ENCODE assay signal across 38 cellular contexts in the genomic region with DNA sequence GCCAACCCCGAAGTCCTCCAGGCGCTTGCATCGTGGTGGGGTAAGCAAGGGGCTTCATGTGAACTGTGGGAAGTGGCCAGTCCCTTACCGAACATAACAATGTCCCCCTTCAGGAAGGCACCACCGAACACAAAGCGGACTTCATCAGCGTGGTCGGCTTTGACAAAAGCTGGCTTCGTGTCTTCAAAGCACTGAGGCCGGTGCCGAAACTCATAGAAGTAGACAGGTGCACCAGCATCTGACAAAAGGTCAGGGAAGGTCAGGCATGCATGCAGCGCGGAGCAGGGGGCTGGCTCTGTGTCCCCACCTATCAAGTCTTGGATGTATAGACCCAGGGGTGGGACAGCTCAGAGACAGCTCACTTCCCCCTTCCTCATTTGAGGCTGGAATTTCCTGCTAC. TPM values are rescaled to one million over a fixed set of nuclear protein-coding genes. Genes with fewer than 3 reads are reported as not detected.
"Had no signal": no experiment of that assay in that cellular context is flagged by ENCODE, and none has a peak within 500 bp of the region (broad histone marks: within the 10 kb centered on the region; RNA-seq: fewer than 3 reads in every experiment).

No MANE protein-coding gene starts in this region.

- H3K9me3 ChIP-seq: MG63, Peyer's patch, SJSA1, SK-N-SH had no signal

- H3K9ac ChIP-seq: SK-N-SH had no signal

- H3K27ac Mint-ChIP-seq: activated CD4-positive, alpha-beta T cell treated with anti-CD3 and anti-CD28 coated beads, Interleukin-2, amount 10 ng/mL, durations not matched to agents 24 days and 14 days; activated CD8-positive, alpha-beta T cell treated with anti-CD3 and anti-CD28 coated beads for 36 hours; activated naive CD8-positive, alpha-beta T cell treated with anti-CD3 and anti-CD28 coated beads for 36 hours; activated T-cell treated with anti-CD3 and anti-CD28 coated beads, Interleukin-2, amount 50 U/mL, for 72 hours; activated T-helper 17 cell treated with anti-CD3 and anti-CD28 coated beads, Interleukin-2, amount 50 U/mL, for 72 hours; T-cell; T-helper 17 cell had no signal

- H3K9me3 Mint-ChIP-seq: activated CD4-positive, alpha-beta T cell treated with anti-CD3 and anti-CD28 coated beads, Interleukin-2, amount 10 ng/mL, durations not matched to agents 24 days and 14 days; activated CD8-positive, alpha-beta T cell treated with anti-CD3 and anti-CD28 coated beads for 36 hours; activated naive CD8-positive, alpha-beta T cell treated with anti-CD3 and anti-CD28 coated beads for 36 hours; activated T-cell treated with anti-CD3 and anti-CD28 coated beads, Interleukin-2, amount 50 U/mL, for 72 hours; activated T-helper 17 cell treated with anti-CD3 and anti-CD28 coated beads, Interleukin-2, amount 50 U/mL, for 72 hours; T-cell had no signal

- H3K4me1 Mint-ChIP-seq: activated CD4-positive, alpha-beta T cell treated with anti-CD3 and anti-CD28 coated beads, Interleukin-2, amount 10 ng/mL, durations not matched to agents 24 days and 14 days; activated naive CD8-positive, alpha-beta T cell treated with anti-CD3 and anti-CD28 coated beads for 36 hours; activated T-helper 17 cell treated with anti-CD3 and anti-CD28 coated beads, Interleukin-2, amount 50 U/mL, for 72 hours; T-cell; T-helper 17 cell had no signal

- H3K4me2 ChIP-seq: SK-N-SH had no signal

- H3K27me3 ChIP-seq: brain microvascular endothelial cell, Peyer's patch had no signal

- H3K27ac ChIP-seq: brain microvascular endothelial cell, Peyer's patch, SJSA1, WERI-Rb-1 had no signal

- H3K4me3 ChIP-seq: MG63, Peyer's patch, SJSA1 had no signal

- H3K36me3 Mint-ChIP-seq: activated naive CD8-positive, alpha-beta T cell treated with anti-CD3 and anti-CD28 coated beads for 36 hours; T-cell had no signal

- H3K36me3 ChIP-seq: brain microvascular endothelial cell, MG63, Peyer's patch, SJSA1, WERI-Rb-1 had no signal

- H3K4me3 Mint-ChIP-seq: activated CD4-positive, alpha-beta T cell treated with anti-CD3 and anti-CD28 coated beads, Interleukin-2, amount 10 ng/mL, durations not matched to agents 24 days and 14 days; activated CD8-positive, alpha-beta T cell treated with anti-CD3 and anti-CD28 coated beads for 36 hours; activated naive CD8-positive, alpha-beta T cell treated with anti-CD3 and anti-CD28 coated beads for 36 hours; activated T-cell treated with anti-CD3 and anti-CD28 coated beads, Interleukin-2, amount 50 U/mL, for 72 hours; activated T-helper 17 cell treated with anti-CD3 and anti-CD28 coated beads, Interleukin-2, amount 50 U/mL, for 72 hours; T-cell; T-helper 17 cell had no signal

- H3K4me1 ChIP-seq: Peyer's patch, SJSA1 had no signal

- ATAC-seq: activated CD8-positive, alpha-beta T cell treated with anti-CD3 and anti-CD28 coated beads for 36 hours; activated T-cell treated with anti-CD3 and anti-CD28 coated beads, Interleukin-2, amount 50 U/mL, for 72 hours; activated T-helper 17 cell treated with anti-CD3 and anti-CD28 coated beads, Interleukin-2, amount 50 U/mL, for 72 hours; PC-3; T-cell; T-helper 17 cell had no signal

- DNase-seq: activated CD4-positive, alpha-beta T cell treated with anti-CD3 and anti-CD28 coated beads, Interleukin-2, amount 10 ng/mL, durations not matched to agents 24 days and 14 days; activated CD4-positive, alpha-beta T cell treated with anti-CD3 and anti-CD28 coated beads, Interleukin-2, amount 50 U/mL, for 4 hours; activated CD8-positive, alpha-beta T cell treated with anti-CD3 and anti-CD28 coated beads for 36 hours; activated effector memory CD4-positive, alpha-beta T cell treated with anti-CD3 and anti-CD28 coated beads, Interleukin-2, amount 50 U/mL, for 16 hours; activated naive CD4-positive, alpha-beta T cell; activated naive CD4-positive, alpha-beta T cell treated with anti-CD3 and anti-CD28 coated beads, Interleukin-2, amount 50 U/mL, for 16 hours; activated naive CD8-positive, alpha-beta T cell treated with anti-CD3 and anti-CD28 coated beads for 36 hours; activated T-cell treated with anti-CD3 and anti-CD28 coated beads, Interleukin-2, amount 50 U/mL, for 1 hour; activated T-cell treated with anti-CD3 and anti-CD28 coated beads, Interleukin-2, amount 50 U/mL, for 72 hours; amniotic stem cell; aorta; brain microvascular endothelial cell; central memory CD4-positive, alpha-beta T cell; Kasumi-1; KG1; MG63; NCI-H1105; NCI-H1417 treated with DMSO at 0.1 percent for 48 hours; NCI-H187 treated with DMSO at 0.1 percent for 48 hours; NCI-H2081; NCI-H2171 treated with DMSO at 0.1 percent for 48 hours; NCI-H2227 treated with DMSO at 0.1 percent for 48 hours; NCI-H446 treated with DMSO at 0.1 percent for 48 hours; NCI-H524; NCI-H69; NCI-H82; PC-3; Peyer's patch; RPMI8226; SHP77 treated with DMSO at 0.1 percent for 48 hours; SK-N-SH; T-cell; T-helper 17 cell; T-helper 9 cell; WERI-Rb-1 had no signal

RNA-seq across cellular contexts. Expression of gene CES1, which starts 16.6 kb away (rescaled TPM):
- total RNA-seq: activated CD4-positive, alpha-beta T cell treated with anti-CD3 and anti-CD28 coated beads, Interleukin-2, amount 10 ng/mL, durations not matched to agents 24 days and 14 days; activated CD8-positive, alpha-beta memory T cell treated with anti-CD3 and anti-CD28 coated beads for 36 hours; activated CD8-positive, alpha-beta T cell treated with anti-CD3 and anti-CD28 coated beads for 36 hours; activated naive CD8-positive, alpha-beta T cell treated with anti-CD3 and anti-CD28 coated beads for 36 hours; activated T-cell treated with anti-CD3 and anti-CD28 coated beads, Interleukin-2, amount 50 U/mL, for 72 hours; activated T-helper 17 cell treated with anti-CD3 and anti-CD28 coated beads, Interleukin-2, amount 50 U/mL, for 72 hours; PC-3; SJSA1 had no signal
- polyA plus RNA-seq: SK-N-SH had no signal

RNA-seq across cellular contexts. Expression of gene CES5A, which starts 25.6 kb away (rescaled TPM):
- total RNA-seq: activated CD4-positive, alpha-beta T cell treated with anti-CD3 and anti-CD28 coated beads, Interleukin-2, amount 10 ng/mL, durations not matched to agents 24 days and 14 days; activated CD8-positive, alpha-beta memory T cell treated with anti-CD3 and anti-CD28 coated beads for 36 hours; activated CD8-positive, alpha-beta T cell treated with anti-CD3 and anti-CD28 coated beads for 36 hours; activated naive CD8-positive, alpha-beta T cell treated with anti-CD3 and anti-CD28 coated beads for 36 hours; activated T-cell treated with anti-CD3 and anti-CD28 coated beads, Interleukin-2, amount 50 U/mL, for 72 hours; activated T-helper 17 cell treated with anti-CD3 and anti-CD28 coated beads, Interleukin-2, amount 50 U/mL, for 72 hours; aorta; PC-3; Peyer's patch; SJSA1; T-cell; T-helper 17 cell had no signal
- polyA plus RNA-seq: aorta, SK-N-SH had no signal
